In the genomic region with DNA sequence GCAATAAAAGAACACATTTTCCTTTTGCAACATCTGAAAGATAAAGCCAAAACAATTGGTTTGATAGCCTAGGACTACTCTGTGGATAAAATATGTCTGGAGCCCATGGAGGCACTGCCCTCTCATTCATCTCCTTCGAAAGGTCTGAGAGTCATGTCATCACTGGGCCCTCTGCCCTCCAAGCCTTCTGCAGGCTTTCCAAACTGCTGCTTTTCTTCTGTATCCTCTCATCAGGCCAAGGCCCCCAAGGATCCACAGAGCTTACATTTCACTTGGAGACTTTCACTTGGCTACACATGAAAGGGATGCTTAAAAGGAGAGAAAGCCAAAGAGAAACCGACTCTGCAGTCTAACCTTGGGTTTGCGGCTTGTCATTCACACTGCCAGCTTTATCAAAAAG, we compare ENCODE assay signal across 20 cellular contexts.
DNase-seq lines count a peak whose midpoint lies in the region; FAIRE-seq and TF ChIP-seq lines count a peak whose summit lies in the region.
"Had no signal": no experiment of that assay in that cellular context is flagged by ENCODE, and none has a peak within 500 bp of the region (broad histone marks: within the 10 kb centered on the region; RNA-seq: fewer than 3 reads in every experiment).

No MANE protein-coding gene starts in this region.

- peak overlapping the region; percentile 29 to 41 (median 34) for H3K27ac Mint-ChIP-seq in nephron
- H3K27ac Mint-ChIP-seq: natural killer cell had no signal

- H3K9me3 Mint-ChIP-seq in nephron: no peaks in the 10 kb centered on the region
- H3K9me3 Mint-ChIP-seq: natural killer cell had no signal

- no peaks in the 10 kb centered on the region for H3K27me3 ChIP-seq in cardiac muscle cell
- no peaks in the 10 kb centered on the region for H3K27me3 ChIP-seq in right atrium auricular region
- no peaks in the 10 kb centered on the region for H3K27me3 ChIP-seq in uterus
- H3K27me3 ChIP-seq: heart right ventricle had no signal

- H3K36me3 Mint-ChIP-seq in nephron (ENCODE audit: low read depth): peaks cover 6% of the 10 kb centered on the region
- H3K36me3 Mint-ChIP-seq: natural killer cell had no signal

- peaks cover 6% of the 10 kb centered on the region for H3K27me3 Mint-ChIP-seq in nephron (ENCODE audit: low read depth)

- H3K4me3 Mint-ChIP-seq in nephron: no peak overlapping the region
- H3K4me3 Mint-ChIP-seq: natural killer cell had no signal

- intact Hi-C loops in uterus (cut with DNase I; ENCODE audit: low total_unique reads): no loop called here

- no peak for TF ChIP-seq POLR2A in uterus (IDR thresholded peaks at IDR 0.05)

- H3K4me1 ChIP-seq in cardiac muscle cell (ENCODE audit: low read depth) (no peaks in the 10 kb centered on the region), right atrium auricular region (peaks cover 0 to 8% of the 10 kb centered on the region in 2 donors), uterus (no peaks in the 10 kb centered on the region)

- H3K9me3 ChIP-seq in cardiac muscle cell (ENCODE audit: low read depth) (no peaks in the 10 kb centered on the region), right atrium auricular region (no peaks in the 10 kb centered on the region), uterus (no peaks in the 10 kb centered on the region)
- H3K9me3 ChIP-seq: A549, heart right ventricle had no signal

- DNase-seq in cardiac muscle cell (ENCODE audit: low read depth in 1 of 2, low spot score in 1 of 2): peak; percentile 47 to 53
- DNase-seq in right atrium auricular region (ENCODE audit: low spot score): no peak
- DNase-seq in uterus: peak; percentile 23 to 32
- DNase-seq in RPMI8226: no peak
- DNase-seq in NCI-H1105 treated with DMSO at 0.1 percent for 48 hours (lab: John Stamatoyannopoulos, UW): no peak
- no peak for DNase-seq in foreskin melanocyte
- DNase-seq: activated CD4-positive, alpha-beta T cell treated with anti-CD3 and anti-CD28 coated beads, Interleukin-2, amount 50 U/mL, for 48 hours; Calu3; effector memory CD4-positive, alpha-beta T cell; heart right ventricle; left colon; natural killer cell; NCI-H1694 treated with DMSO at 0.1 percent for 48 hours; NCI-H526; stimulated activated CD4-positive, alpha-beta T cell treated with anti-CD3 and anti-CD28 coated beads, Interleukin-12 subunit alpha, Interleukin-12 subunit beta, amount 100 ng/mL, for 4 hours had no signal

- peak overlapping the region; percentile 9 for H3K27ac ChIP-seq in cardiac muscle cell
- H3K27ac ChIP-seq in right atrium auricular region: no peak overlapping the region
- no peak overlapping the region for H3K27ac ChIP-seq in uterus
- H3K27ac ChIP-seq: heart right ventricle, KMS-11 had no signal

- H3K36me3 ChIP-seq in cardiac muscle cell (no peaks in the 10 kb centered on the region), right atrium auricular region (no peaks in the 10 kb centered on the region), uterus (no peaks in the 10 kb centered on the region)

- TF ChIP-seq CTCF in cardiac muscle cell (IDR thresholded peaks at IDR 0.05; ENCODE audit: low read depth, low read length) (no peak), right atrium auricular region (IDR thresholded peaks at IDR 0.05) (no peak), nephron (IDR thresholded peaks at IDR 0.05; ENCODE audit: unreplicated experiment in 3 of 3) (no peak), uterus (IDR thresholded peaks at IDR 0.05) (no peak)

- FAIRE-seq in endometrium (lab: Jason Lieb, UNC): peak; percentile 81
- FAIRE-seq: A549, H54 had no signal

- H3K4me1 Mint-ChIP-seq in nephron: peaks cover 44% of the 10 kb centered on the region
- H3K4me1 Mint-ChIP-seq: natural killer cell had no signal

- no peak overlapping the region for H3K4me3 ChIP-seq in cardiac muscle cell
- H3K4me3 ChIP-seq in right atrium auricular region: no peak overlapping the region
- H3K4me3 ChIP-seq in uterus: no peak overlapping the region
- H3K4me3 ChIP-seq: A549, heart right ventricle had no signal

Comparison
In these comparisons a context has a peak if more than half of its experiments do, and no peak if none do; other contexts are left out.
1. DNase-seq: peak in cardiac muscle cell (2 of 2) and uterus (2 of 2); none in right atrium auricular region (single experiment), RPMI8226 (single experiment), NCI-H1105 treated with DMSO at 0.1 percent for 48 hours (single experiment) and foreskin melanocyte (single experiment).